2 cellular contexts compared by ENCODE assay signal in the genomic region with DNA sequence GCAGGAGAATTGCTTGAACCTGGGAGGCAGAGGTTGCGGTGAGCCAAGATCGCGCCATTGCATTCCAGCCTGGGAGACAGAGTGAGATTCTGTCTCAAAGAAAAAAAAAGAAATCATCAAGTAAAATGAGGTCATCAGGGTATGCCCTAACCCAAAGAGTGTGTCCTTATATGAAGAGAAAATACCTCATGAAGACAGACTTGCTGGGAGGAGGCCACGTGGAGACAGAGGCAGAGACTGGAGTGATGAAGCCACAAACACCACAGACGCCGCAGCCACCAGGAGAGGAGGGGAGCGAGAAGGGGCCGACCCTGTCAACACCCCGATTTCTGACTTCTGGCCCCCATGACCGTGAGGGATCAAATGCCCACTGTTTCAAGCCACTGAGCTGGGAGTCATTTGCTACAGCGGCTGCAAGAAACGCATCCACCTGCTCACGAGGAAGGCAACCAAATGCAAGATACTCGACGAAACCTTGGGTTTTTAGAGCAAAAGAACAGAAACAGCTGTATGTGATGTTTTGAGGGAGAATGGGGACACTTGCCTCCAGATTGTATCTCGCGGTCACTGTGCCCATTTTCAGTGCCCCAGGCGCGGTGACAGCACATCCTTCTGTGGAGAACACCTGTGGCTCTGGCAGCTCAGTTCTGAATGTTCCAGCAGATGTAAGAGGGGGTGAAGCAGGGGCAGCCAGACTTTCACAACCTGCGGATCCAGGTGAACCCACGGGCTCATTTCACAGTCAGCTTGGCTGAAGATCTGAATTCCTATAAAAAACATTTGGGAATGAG.
TF ChIP-seq lines count a peak whose summit lies in the region.

No MANE protein-coding gene starts in this region.

TF ChIP-seq in HepG2, 621 proteins besides CTCF, POLR2A, EP300 and RAD21:
- peak; percentile 52; the same call in 1 of the 2 replicates for TF ChIP-seq ATF7 (IDR thresholded peaks at IDR 0.05)
- TF ChIP-seq ATF7 (CRISPR knock-in tag; IDR thresholded peaks at IDR 0.05) = no peak
- no peak for TF ChIP-seq SCMH1 (CRISPR knock-in tag; IDR thresholded peaks at IDR 0.05; ENCODE audit: borderline replicate concordance)

TF ChIP-seq in GM12878, 131 proteins besides CTCF, POLR2A, EP300 and RAD21:
- TF ChIP-seq EED (IDR thresholded peaks at IDR 0.05; ENCODE audit: low read depth) = no peak
- TF ChIP-seq KLF5 (IDR thresholded peaks at IDR 0.05; ENCODE audit: partially characterized antibody) = no peak
- no peak for TF ChIP-seq TARDBP (IDR thresholded peaks at IDR 0.05; ENCODE audit: borderline replicate concordance)
- no peak for TF ChIP-seq RB1 (IDR thresholded peaks at IDR 0.05; ENCODE audit: borderline replicate concordance)
- TF ChIP-seq POLR2AphosphoS5 (IDR thresholded peaks at IDR 0.05; ENCODE audit: low read length) = no peak
- no peak for TF ChIP-seq MXI1 (IDR thresholded peaks at IDR 0.05; ENCODE audit: low read depth, low read length)
- TF ChIP-seq POU2F2 (IDR thresholded peaks at IDR 0.05; ENCODE audit: borderline replicate concordance, low read depth, low read length) = no peak
TF ChIP-seq in GM12878: peak in this region for 0.
